18 cellular contexts compared by ENCODE assay signal in genomic region chr9:15501803-15502202, GRCh38. TPM values are rescaled to one million over a fixed set of nuclear protein-coding genes. Genes with fewer than 3 reads are reported as not detected.
DNase-seq lines count a peak whose midpoint lies in the region; ATAC-seq, FAIRE-seq and TF ChIP-seq lines count a peak whose summit lies in the region.
"Had no signal": no experiment of that assay in that cellular context is flagged by ENCODE, and none has a peak within 500 bp of the region (broad histone marks: within the 10 kb centered on the region; RNA-seq: fewer than 3 reads in every experiment).

No MANE protein-coding gene starts in this region.

- BruUV-seq in GM12878 (replicated peaks; lab: Mats Ljungman, UMichigan) = no TSS peak

- H3K36me3 ChIP-seq in GM12878 (ENCODE audit: control insufficient read depth in 2 of 2, insufficient read depth in 2 of 2, low read length in 1 of 2) (peaks cover 4 to 39% of the 10 kb centered on the region in 2 experiments), H7 (replicated peaks; ENCODE audit: control insufficient read depth, insufficient read depth, low read length) (peaks cover 15% of the 10 kb centered on the region)

- POLR2A ChIA-PET in GM12878 (lab: Charles Lee) = interaction anchor here (0.7 to 0.9 kb wide), 2 partner anchors 36 to 140 kb away, joined by 4 to 5 read pairs; no protein-coding TSS in a partner anchor

- no peak overlapping the region for H2AFZ ChIP-seq in GM12878 (ENCODE audit: control insufficient read depth, low read depth, low read length)
- H2AFZ ChIP-seq: GM23338 had no signal

- no peak overlapping the region for H3K4me3 ChIP-seq in GM12878
- no peak overlapping the region for H3K4me3 ChIP-seq in H7 (ENCODE audit: insufficient read depth, low read depth, low read length)
- H3K4me3 ChIP-seq: GM23338, SJSA1 had no signal

- CTCF ChIA-PET in GM12878 (lab: Yijun Ruan, JAX) = interaction anchor here (1.1 to 4.4 kb wide), 3 partner anchors 10 to 34 kb away, joined by 3 to 19 read pairs (median 5); partner anchors contain the start of gene PSIP1

- peak overlapping the region; percentile 62 for H3K27ac Mint-ChIP-seq in activated T-cell treated with anti-CD3 and anti-CD28 coated beads, Interleukin-2, amount 50 U/mL, for 72 hours
- H3K27ac Mint-ChIP-seq in HFFc6 = peak overlapping the region; percentile 30; the same call in 1 of the 2 replicates
- H3K27ac Mint-ChIP-seq in stimulated activated effector memory CD8-positive, alpha-beta T cell treated with anti-CD3 and anti-CD28 coated beads, Interleukin-12 subunit alpha, Interleukin-12 subunit beta, amount 100 ng/mL, for 72 hours = peak overlapping the region; percentile 5
- H3K27ac Mint-ChIP-seq: GM23338 had no signal

- no peak overlapping the region for H3K4me2 ChIP-seq in GM12878 (ENCODE audit: control insufficient read depth, insufficient read depth)
- H3K4me2 ChIP-seq: GM23338 had no signal

- TF ChIP-seq POLR2A in GM12878 (IDR thresholded peaks at IDR 0.05; ENCODE audit: low read depth, low read length) = no peak

- no peaks in the 10 kb centered on the region for H3K27me3 Mint-ChIP-seq in activated T-cell treated with anti-CD3 and anti-CD28 coated beads, Interleukin-2, amount 50 U/mL, for 72 hours (ENCODE audit: low read depth)
- no peaks in the 10 kb centered on the region; the same call in 1 of the 2 replicates for H3K27me3 Mint-ChIP-seq in HFFc6 (ENCODE audit: insufficient read depth)

- peaks cover 64% of the 10 kb centered on the region for H3K4me1 Mint-ChIP-seq in activated T-cell treated with anti-CD3 and anti-CD28 coated beads, Interleukin-2, amount 50 U/mL, for 72 hours (ENCODE audit: low read depth)
- H3K4me1 Mint-ChIP-seq in HFFc6 (ENCODE audit: low read depth) = peaks cover 10% of the 10 kb centered on the region
- peaks cover 34% of the 10 kb centered on the region for H3K4me1 Mint-ChIP-seq in stimulated activated effector memory CD8-positive, alpha-beta T cell treated with anti-CD3 and anti-CD28 coated beads, Interleukin-12 subunit alpha, Interleukin-12 subunit beta, amount 100 ng/mL, for 72 hours

- H3K27ac ChIP-seq in GM12878 (ENCODE audit: control insufficient read depth, insufficient read depth) = no peak overlapping the region
- H3K27ac ChIP-seq: C4-2B, SJSA1 had no signal

- no peaks in the 10 kb centered on the region for H3K9me3 Mint-ChIP-seq in activated T-cell treated with anti-CD3 and anti-CD28 coated beads, Interleukin-2, amount 50 U/mL, for 72 hours
- H3K9me3 Mint-ChIP-seq in HFFc6 = no peaks in the 10 kb centered on the region
- H3K9me3 Mint-ChIP-seq in stimulated activated effector memory CD8-positive, alpha-beta T cell treated with anti-CD3 and anti-CD28 coated beads, Interleukin-12 subunit alpha, Interleukin-12 subunit beta, amount 100 ng/mL, for 72 hours = no peaks in the 10 kb centered on the region
- H3K9me3 Mint-ChIP-seq: GM23338 had no signal

- no peak for ATAC-seq in activated T-cell treated with anti-CD3 and anti-CD28 coated beads, Interleukin-2, amount 50 U/mL, for 72 hours (replicated peaks in 1 of 2)
- ATAC-seq in GM12878 = peak; percentile 6; the same call in 1 of the 3 replicates
- no peak for ATAC-seq in stimulated activated effector memory CD8-positive, alpha-beta T cell treated with anti-CD3 and anti-CD28 coated beads, Interleukin-12 subunit alpha, Interleukin-12 subunit beta, amount 100 ng/mL, for 72 hours
- ATAC-seq: GM23338, Right ventricle myocardium inferior had no signal

- no peaks in the 10 kb centered on the region for H3K4me1 ChIP-seq in GM12878 (ENCODE audit: control insufficient read depth, insufficient read depth, low read length)
- H3K4me1 ChIP-seq: SJSA1 had no signal

- in situ Hi-C loops in GM12878 (cut with MboI) = no loop called here

- TF ChIP-seq EP300 in GM12878 (IDR thresholded peaks at IDR 0.05; ENCODE audit: borderline replicate concordance in 1 of 2, control insufficient read depth in 1 of 2, low read depth in 2 of 2, low read length in 2 of 2) = no peak

- intact Hi-C loops in GM12878 (cut with micrococcal nuclease; ENCODE audit: unreplicated experiment) = loop anchor here (2.0 kb wide), 1 partner anchor 25 kb away; no protein-coding TSS in a partner anchor

- RAD21 ChIA-PET in GM12878 (lab: Charles Lee; ENCODE audit: unreplicated experiment) = interaction anchor here (2.0 to 2.2 kb wide), 2 partner anchors 11 to 31 kb away, joined by 6 to 8 read pairs; no protein-coding TSS in a partner anchor

- no peak for TF ChIP-seq RAD21 in GM12878 (IDR thresholded peaks at IDR 0.05; ENCODE audit: insufficient read depth, low read depth, low read length)

- H3K79me2 ChIP-seq in GM12878 (ENCODE audit: control insufficient read depth, insufficient read depth, low read length) = peaks cover 80% of the 10 kb centered on the region

- peak overlapping the region in 1 of 2 donors; percentile 37 for H3K4me3 Mint-ChIP-seq in activated T-cell treated with anti-CD3 and anti-CD28 coated beads, Interleukin-2, amount 50 U/mL, for 72 hours
- H3K4me3 Mint-ChIP-seq in HFFc6 = no peak overlapping the region
- no peak overlapping the region for H3K4me3 Mint-ChIP-seq in stimulated activated effector memory CD8-positive, alpha-beta T cell treated with anti-CD3 and anti-CD28 coated beads, Interleukin-12 subunit alpha, Interleukin-12 subunit beta, amount 100 ng/mL, for 72 hours
- H3K4me3 Mint-ChIP-seq: GM23338 had no signal

- H3K36me3 Mint-ChIP-seq in activated T-cell treated with anti-CD3 and anti-CD28 coated beads, Interleukin-2, amount 50 U/mL, for 72 hours (ENCODE audit: insufficient read depth in 2 of 2) = peaks cover 10 to 33% of the 10 kb centered on the region in 2 donors
- peaks cover 8% of the 10 kb centered on the region for H3K36me3 Mint-ChIP-seq in HFFc6 (ENCODE audit: low read depth)
- H3K36me3 Mint-ChIP-seq in stimulated activated effector memory CD8-positive, alpha-beta T cell treated with anti-CD3 and anti-CD28 coated beads, Interleukin-12 subunit alpha, Interleukin-12 subunit beta, amount 100 ng/mL, for 72 hours = peaks cover 96% of the 10 kb centered on the region

- H3K9ac ChIP-seq in GM12878 (ENCODE audit: control insufficient read depth, insufficient read depth, low read length) = no peak overlapping the region

- 97% methylated on average over 5 of the region's 5 CpGs for WGBS in GM12878 (ENCODE audit: insufficient coverage, insufficient replicate concordance, low lambda C conversion rate, missing lambda C conversion rate)

- H3K27me3 ChIP-seq in GM12878 (replicated peaks in 1 of 2; ENCODE audit: control insufficient read depth in 2 of 2, insufficient read depth in 2 of 2, low read length in 1 of 2) (no peaks in the 10 kb centered on the region), H7 (ENCODE audit: control insufficient read depth, insufficient read depth, low read length) (no peaks in the 10 kb centered on the region)
- H3K27me3 ChIP-seq: SJSA1 had no signal

- H3K9me3 ChIP-seq in GM12878 (replicated peaks; ENCODE audit: control insufficient read depth, insufficient read depth, low read length) = peaks cover 1% of the 10 kb centered on the region; the same call in 1 of the 3 replicates
- H3K9me3 ChIP-seq: SJSA1 had no signal

- no peak for TF ChIP-seq CTCF in HFFc6 (IDR thresholded peaks at IDR 0.05)
- TF ChIP-seq CTCF in GM12878 (IDR thresholded peaks at IDR 0.05 in 2 of 3, conservative IDR thresholded peaks at IDR 0.05 in 1 of 3; ENCODE audit: control insufficient read depth in 2 of 3, extremely low read depth in 1 of 3, insufficient read depth in 1 of 3, low read depth in 3 of 3, low read length in 3 of 3) = no peak

- FAIRE-seq in GM12878 (lab: Jason Lieb, UNC) = no peak
- FAIRE-seq: GM18507 had no signal

- SMC1A ChIA-PET in GM12878 (lab: Charles Lee; ENCODE audit: uncharacterized antibody, unreplicated experiment) = interaction anchor here (1.4 to 3.8 kb wide), 3 partner anchors 19 to 31 kb away, joined by 6 to 16 read pairs (median 12); no protein-coding TSS in a partner anchor

- no peak for DNase-seq in activated T-cell treated with anti-CD3 and anti-CD28 coated beads, Interleukin-2, amount 50 U/mL, for 72 hours
- DNase-seq in activated T-cell treated with anti-CD3 and anti-CD28 coated beads, Interleukin-2, amount 50 U/mL, for 48 hours = no peak
- DNase-seq in HFFc6 = no peak
- DNase-seq in GM12878 (ENCODE audit: low read depth, low spot score) = no peak
- no peak for DNase-seq in stimulated activated effector memory CD8-positive, alpha-beta T cell treated with anti-CD3 and anti-CD28 coated beads, Interleukin-12 subunit alpha, Interleukin-12 subunit beta, amount 100 ng/mL, for 72 hours (ENCODE audit: low spot score in 2 of 2)
- no peak for DNase-seq in NOMO-1 treated with DMSO at 0.1 percent for 48 hours (lab: John Stamatoyannopoulos, UW; ENCODE audit: unreplicated experiment)
- no peak for DNase-seq in H7
- DNase-seq in islet precursor cell = no peak
- DNase-seq: DMS79, Karpas-422, NCI-H1694 treated with DMSO at 0.1 percent for 48 hours, NCI-H2171 treated with DMSO at 0.1 percent for 48 hours, NCI-H526 had no signal

- H4K20me1 ChIP-seq in GM12878 (ENCODE audit: control insufficient read depth, insufficient read depth) = no peaks in the 10 kb centered on the region; the same call in 1 of the 2 replicates

RNA-seq across cellular contexts. Expression of gene PSIP1, which starts 9.0 kb away (rescaled TPM):
- 100 to 1,000 TPM; 141 to 165 TPM for total RNA-seq in activated T-cell treated with anti-CD3 and anti-CD28 coated beads, Interleukin-2, amount 50 U/mL, for 72 hours
- 10 to 100 TPM; 32.6 to 56.7 (median 48.5) TPM for total RNA-seq in HFFc6 (2021; fragmentation: NEBNext Ultra II Directional; extraction: Animal tissue kit (Norgen Biotek cat#: 25700))
- 404 and 409 TPM in 2 replicates for total RNA-seq in GM12878 (2013; cell fraction: nucleolus; rRNA removed)
- total RNA-seq in GM12878 (2014; rRNA removed) (130 and 159 TPM in 2 replicates), GM12878 (2014; rRNA removed; fragmentation: Illumina TruSeq; extraction: Trizol) (286 and 301 TPM in 2 replicates), GM12878 (2021) (181 and 186 TPM in 2 replicates)
- polyA plus RNA-seq in GM12878 (2011; ENCODE audit: low read depth) = 70.6 TPM
- polyA plus RNA-seq in GM12878 (2011; rRNA removed) (179 and 352 TPM in 2 replicates), GM12878 (2014; fragmentation: Illumina TruSeq; extraction: Trizol) (295 and 442 TPM in 2 replicates), GM12878 (2014; fragmentation: Nextera tagmentation; extraction: Ambion mirVana) (100 to 1,000 TPM in 1 of 2 experiments, 10 to 100 TPM in 1; 75.5 to 115 TPM), GM12878 (2014; rRNA removed) (125 and 166 TPM in 2 replicates), GM12878 (2016; fragmentation: Nextera tagmentation; extraction: Ambion mirVana) (100 to 1,000 TPM; 100 to 299 TPM)
- polyA plus RNA-seq in GM12878 (2011; cell fraction: cytosol; rRNA removed) = 32.0 and 35.2 TPM in 2 replicates
- polyA plus RNA-seq in GM12878 (2011; cell fraction: nucleus; rRNA removed) = 101 and 128 TPM in 2 replicates
- polyA plus RNA-seq in GM12878 (2012) = 131 and 157 TPM in 2 replicates
- 45.0 and 60.9 TPM in 2 replicates for polyA minus RNA-seq in GM12878 (2011; rRNA and poly(A)+ RNA removed)
- polyA minus RNA-seq in GM12878 (2011; cell fraction: cytosol; rRNA and poly(A)+ RNA removed) = 58.1 and 72.3 TPM in 2 replicates
- polyA minus RNA-seq in GM12878 (2011; cell fraction: nucleus; rRNA and poly(A)+ RNA removed) = 83.1 and 130 TPM in 2 replicates
- total RNA-seq in H7 (2014; rRNA removed; shearing (Covaris generic)) = 125 and 230 TPM in 2 replicates

RNA-seq across cellular contexts. Expression of gene CCDC171, which starts 51.0 kb away (rescaled TPM):
- 1 to 10 TPM; 4.9 to 6.0 TPM for total RNA-seq in activated T-cell treated with anti-CD3 and anti-CD28 coated beads, Interleukin-2, amount 50 U/mL, for 72 hours
- total RNA-seq in HFFc6 (2021; fragmentation: NEBNext Ultra II Directional; extraction: Animal tissue kit (Norgen Biotek cat#: 25700)) = under 1 TPM; 0.48 to 0.86 (median 0.57) TPM
- 28.4 and 29.3 TPM in 2 replicates for total RNA-seq in GM12878 (2013; cell fraction: nucleolus; rRNA removed)
- total RNA-seq in GM12878 (2014; rRNA removed) (2.0 and 3.5 TPM in 2 replicates), GM12878 (2014; rRNA removed; fragmentation: Illumina TruSeq; extraction: Trizol) (6.0 and 7.2 TPM in 2 replicates), GM12878 (2021) (2.1 and 4.0 TPM in 2 replicates)
- 1.7 TPM for polyA plus RNA-seq in GM12878 (2011; ENCODE audit: low read depth)
- polyA plus RNA-seq in GM12878 (2011; rRNA removed) (3.0 and 3.9 TPM in 2 replicates), GM12878 (2014; fragmentation: Illumina TruSeq; extraction: Trizol) (2.4 and 2.6 TPM in 2 replicates), GM12878 (2014; fragmentation: Nextera tagmentation; extraction: Ambion mirVana) (1 to 10 TPM in 1 of 2 experiments, under 1 TPM in 1; 1.00 to 1.1 TPM), GM12878 (2014; rRNA removed) (1.4 and 2.6 TPM in 2 replicates), GM12878 (2016; fragmentation: Nextera tagmentation; extraction: Ambion mirVana) (1 to 10 TPM; 2.9 to 3.8 TPM)
- polyA plus RNA-seq in GM12878 (2011; cell fraction: cytosol; rRNA removed) = 0.97 and 1.6 TPM in 2 replicates
- polyA plus RNA-seq in GM12878 (2011; cell fraction: nucleus; rRNA removed) = 5.0 and 5.1 TPM in 2 replicates
- polyA plus RNA-seq in GM12878 (2012) = 1.0 and 1.9 TPM in 2 replicates
- 7.9 and 10.1 TPM in 2 replicates for polyA minus RNA-seq in GM12878 (2011; rRNA and poly(A)+ RNA removed)
- polyA minus RNA-seq in GM12878 (2011; cell fraction: cytosol; rRNA and poly(A)+ RNA removed) = 1.6 and 1.9 TPM in 2 replicates
- polyA minus RNA-seq in GM12878 (2011; cell fraction: nucleus; rRNA and poly(A)+ RNA removed) = 16.8 and 26.1 TPM in 2 replicates
- 1.1 and 2.7 TPM in 2 replicates for total RNA-seq in H7 (2014; rRNA removed; shearing (Covaris generic))

Comparison
In these comparisons a context has a peak if more than half of its experiments do, and no peak if none do; other contexts are left out.
1. H3K27ac Mint-ChIP-seq: peak in every context shown above with its lines; median percentile 62 in activated T-cell treated with anti-CD3 and anti-CD28 coated beads, Interleukin-2, amount 50 U/mL, for 72 hours; 30 in HFFc6; 5 in stimulated activated effector memory CD8-positive, alpha-beta T cell treated with anti-CD3 and anti-CD28 coated beads, Interleukin-12 subunit alpha, Interleukin-12 subunit beta, amount 100 ng/mL, for 72 hours.